1 cellular context compared by ENCODE assay signal in genomic region chr1:54014009-54014629, GRCh38.
TF ChIP-seq lines count a peak whose summit lies in the region.

No MANE protein-coding gene starts in this region.

TF ChIP-seq in H1, 55 proteins besides CTCF, POLR2A, EP300 and RAD21:
- TF ChIP-seq SRF (IDR thresholded peaks at IDR 0.05; ENCODE audit: low read depth, low read length) (no peak), BRCA1 (IDR thresholded peaks at IDR 0.05; ENCODE audit: low read depth, low read length) (no peak), NRF1 (IDR thresholded peaks at IDR 0.05; ENCODE audit: low read depth, low read length) (no peak), ATF2 (IDR thresholded peaks at IDR 0.05; ENCODE audit: low read length) (no peak), CREB1 (IDR thresholded peaks at IDR 0.05) (no peak), MAFK (IDR thresholded peaks at IDR 0.05; ENCODE audit: low read depth, low read length) (no peak), SP2 (IDR thresholded peaks at IDR 0.05; ENCODE audit: low read length) (no peak), CHD7 (IDR thresholded peaks at IDR 0.05; ENCODE audit: insufficient replicate concordance, low read length) (no peak), KDM4A (IDR thresholded peaks at IDR 0.05; ENCODE audit: low read depth, low read length, severe bottlenecking) (no peak), CHD2 (IDR thresholded peaks at IDR 0.05; ENCODE audit: low read length) (no peak), NANOG (IDR thresholded peaks at IDR 0.05; ENCODE audit: insufficient read depth, low read depth, low read length, poor library complexity, severe bottlenecking) (no peak), CHD1 (IDR thresholded peaks at IDR 0.05; ENCODE audit: low read depth, low read length) (no peak)
